Comparison of ENCODE assay signal across 8 cellular contexts in genomic region chr3:50205719-50206276, GRCh38. TPM values are rescaled to one million over a fixed set of nuclear protein-coding genes. Genes with fewer than 3 reads are reported as not detected.
A peak's percentile ranks its signal among the peaks of the same experiment; 100 is the strongest.
DNase-seq lines count a peak whose midpoint lies in the region; ATAC-seq lines count a peak whose summit lies in the region.

No MANE protein-coding gene starts in this region.

- POLR2A ChIA-PET in naive thymus-derived CD8-positive, alpha-beta T cell (lab: Charles Lee): no interaction called here

- H3K27me3 Mint-ChIP-seq in naive thymus-derived CD8-positive, alpha-beta T cell: peaks cover 12 to 52% (median 34%) of the 10 kb centered on the region in 5 donors

- H3K4me1 Mint-ChIP-seq in naive thymus-derived CD8-positive, alpha-beta T cell: peaks cover 0 to 15% (median 4%) of the 10 kb centered on the region in 4 donors

- no peak overlapping the region for H3K27ac Mint-ChIP-seq in naive thymus-derived CD8-positive, alpha-beta T cell

- ATAC-seq in naive thymus-derived CD8-positive, alpha-beta T cell: peak; percentile 75 to 78
- no peak for ATAC-seq in HG03571 (IDR thresholded peaks at IDR 0.05; ENCODE audit: unreplicated experiment)
- no peak for ATAC-seq in GM19023 (IDR thresholded peaks at IDR 0.05; ENCODE audit: unreplicated experiment)

- H3K4me3 Mint-ChIP-seq in naive thymus-derived CD8-positive, alpha-beta T cell: peak overlapping the region in 4 of 10 donors; percentile 42 to 74 (median 62)

- H3K9me3 Mint-ChIP-seq in naive thymus-derived CD8-positive, alpha-beta T cell: peaks cover 0 to 1% (median 0%) of the 10 kb centered on the region in 9 donors

- DNase-seq in D341Med (ENCODE audit: low spot score) (peak; percentile 62), RPMI8226 (peak; percentile 76), MG63 (no peak), NCI-H2081 (lab: John Stamatoyannopoulos, UW) (no peak)
- peak in 5 of 10 donors; percentile 27 to 46 (median 37) for DNase-seq in naive thymus-derived CD8-positive, alpha-beta T cell

- H3K36me3 Mint-ChIP-seq in naive thymus-derived CD8-positive, alpha-beta T cell: no peaks in the 10 kb centered on the region

- no peak overlapping the region for H3K27ac ChIP-seq in duodenal mucosa (ENCODE audit: low read depth, low read length)

- H3K36me3 ChIP-seq in duodenal mucosa (ENCODE audit: control insufficient read depth in 1 of 2, insufficient read depth in 2 of 2, low read length in 2 of 2): no peaks in the 10 kb centered on the region
- no peaks in the 10 kb centered on the region for H3K36me3 ChIP-seq in MG63

- H3K4me3 ChIP-seq in duodenal mucosa (ENCODE audit: low read depth in 1 of 2, low read length in 2 of 2) (peak overlapping the region; percentile 33 to 55), MG63 (no peak overlapping the region)

- H3K9ac ChIP-seq in duodenal mucosa (ENCODE audit: low read depth in 1 of 2, low read length in 2 of 2): no peak overlapping the region

- H3K27me3 ChIP-seq in duodenal mucosa (ENCODE audit: control insufficient read depth in 1 of 2, insufficient read depth in 2 of 2, low read length in 2 of 2): peaks cover 26 to 38% of the 10 kb centered on the region in 2 donors
- H3K27me3 ChIP-seq in MG63: no peaks in the 10 kb centered on the region

- H3K4me1 ChIP-seq in duodenal mucosa (ENCODE audit: control insufficient read depth in 1 of 2, insufficient read depth in 2 of 2, low read length in 2 of 2): peaks cover 11 to 27% of the 10 kb centered on the region in 2 donors

- H3K9me3 ChIP-seq in duodenal mucosa (ENCODE audit: control insufficient read depth in 1 of 2, low read length in 2 of 2) (no peaks in the 10 kb centered on the region), MG63 (no peaks in the 10 kb centered on the region)

RNA-seq across cellular contexts. Expression of gene SLC38A3, which starts 0.7 kb away (rescaled TPM):
- not detected for total RNA-seq in naive thymus-derived CD8-positive, alpha-beta T cell
- polyA plus RNA-seq in naive thymus-derived CD8-positive, alpha-beta T cell: not detected
- total RNA-seq in MG63 (2014; rRNA removed; shearing (Covaris generic); ENCODE audit: low replicate concordance): not detected in 2 replicates

RNA-seq across cellular contexts. Expression of gene GNAT1, which starts 14.4 kb away (rescaled TPM):
- total RNA-seq in naive thymus-derived CD8-positive, alpha-beta T cell: not detected
- not detected for polyA plus RNA-seq in naive thymus-derived CD8-positive, alpha-beta T cell
- not detected in 2 replicates for total RNA-seq in MG63 (2014; rRNA removed; shearing (Covaris generic); ENCODE audit: low replicate concordance)

RNA-seq across cellular contexts. Expression of gene GNAI2, which starts 30.2 kb away (rescaled TPM):
- 100 to 1,000 TPM; 253 to 258 TPM for total RNA-seq in naive thymus-derived CD8-positive, alpha-beta T cell
- polyA plus RNA-seq in naive thymus-derived CD8-positive, alpha-beta T cell: 100 to 1,000 TPM; 405 to 534 (median 417) TPM
- total RNA-seq in MG63 (2014; rRNA removed; shearing (Covaris generic); ENCODE audit: low replicate concordance): 73.9 and 114 TPM in 2 replicates

RNA-seq across cellular contexts. Expression of gene SEMA3F, which starts 50.7 kb away (rescaled TPM):
- not detected for total RNA-seq in naive thymus-derived CD8-positive, alpha-beta T cell
- not detected for polyA plus RNA-seq in naive thymus-derived CD8-positive, alpha-beta T cell
- 11.7 and 22.9 TPM in 2 replicates for total RNA-seq in MG63 (2014; rRNA removed; shearing (Covaris generic); ENCODE audit: low replicate concordance)

Comparison
In these comparisons a context has a peak if more than half of its experiments do, and no peak if none do; other contexts are left out.
1. DNase-seq: peak in D341Med (single experiment) and RPMI8226 (single experiment); none in MG63 (single experiment) and NCI-H2081 (0 of 2).
2. ATAC-seq: peak in naive thymus-derived CD8-positive, alpha-beta T cell (2 of 2); none in HG03571 (single experiment) and GM19023 (single experiment).